In genomic region chr7:41198502-41198901, GRCh38 we compare ENCODE assay signal across 24 cellular contexts.
"Had no signal": no experiment of that assay in that cellular context is flagged by ENCODE, and none has a peak within 500 bp of the region (broad histone marks: within the 10 kb centered on the region; RNA-seq: fewer than 3 reads in every experiment).

No MANE protein-coding gene starts in this region.

- ATAC-seq: effector memory CD8-positive, alpha-beta T cell; esophagus mucosa; gastroesophageal sphincter; heart left ventricle; left cardiac atrium; left lung; left ventricle myocardium superior; lower lobe of right lung; mucosa of descending colon; naive thymus-derived CD4-positive, alpha-beta T cell had no signal

- H3K4me3 ChIP-seq: colonic mucosa, esophagus squamous epithelium, gastroesophageal sphincter, heart left ventricle, hepatocyte, left lung, lower lobe of right lung, mucosa of descending colon had no signal

- FAIRE-seq: endometrium had no signal

- H3K4me1 ChIP-seq: colonic mucosa, esophagus squamous epithelium, gastroesophageal sphincter, heart left ventricle, left lung, lower lobe of right lung had no signal

- DNase-seq: colonic mucosa; cortex of kidney; effector CD8-positive, alpha-beta T cell; effector memory CD8-positive, alpha-beta T cell; endodermal cell; erythroblast; esophagus squamous epithelium; foreskin fibroblast; heart left ventricle; hypothalamus; immature natural killer cell; islet precursor cell; left cardiac atrium; left lung; left ventricle myocardium superior; lower lobe of right lung; mesenchymal stem cell; mucosa of descending colon; naive thymus-derived CD4-positive, alpha-beta T cell had no signal

- H3K36me3 ChIP-seq: colonic mucosa, esophagus squamous epithelium, gastroesophageal sphincter, heart left ventricle, left lung, lower lobe of right lung had no signal

- H3K9me3 ChIP-seq: colonic mucosa, esophagus squamous epithelium, gastroesophageal sphincter, heart left ventricle, left lung, lower lobe of right lung, mucosa of descending colon had no signal

- H3K27ac ChIP-seq: colonic mucosa, epithelial cell of prostate, esophagus squamous epithelium, gastroesophageal sphincter, heart left ventricle, hepatocyte, left lung, lower lobe of right lung had no signal
